In the genomic region with DNA sequence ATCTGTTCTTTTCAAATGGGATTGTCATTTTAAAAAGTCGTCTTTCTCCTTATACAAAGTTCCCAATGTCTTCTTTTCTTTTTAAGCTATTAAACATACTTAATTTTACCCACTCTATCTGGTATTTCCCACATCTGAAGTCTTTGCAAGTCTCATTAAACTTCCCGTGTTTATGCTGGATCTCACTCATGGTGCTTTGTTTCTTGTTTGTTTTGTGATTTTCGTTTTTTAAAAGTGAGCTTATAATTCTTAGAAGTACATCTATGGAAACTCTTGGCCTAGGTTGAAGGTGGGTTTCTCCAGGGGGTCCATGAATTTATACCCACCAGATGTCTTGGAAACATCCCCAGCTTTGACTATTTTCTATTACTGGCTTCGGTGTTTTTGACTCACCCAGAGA, we compare ENCODE assay signal across 28 cellular contexts.
"Had no signal": no experiment of that assay in that cellular context is flagged by ENCODE, and none has a peak within 500 bp of the region (broad histone marks: within the 10 kb centered on the region; RNA-seq: fewer than 3 reads in every experiment).

No MANE protein-coding gene starts in this region.

- H3K36me3 Mint-ChIP-seq: type B pancreatic cell had no signal

- H3K36me3 ChIP-seq: suprapubic skin, thoracic aorta, thyroid gland, transverse colon, upper lobe of left lung, upper lobe of right lung, uterus, vagina had no signal

- H3K4me3 Mint-ChIP-seq: stimulated activated effector memory CD8-positive, alpha-beta T cell treated with anti-CD3 and anti-CD28 coated beads, Interleukin-12 subunit alpha, Interleukin-12 subunit beta, amount 100 ng/mL, for 72 hours; stimulated activated memory B cell treated with anti-CD40 and anti-IgM and Interleukin-4, amounts not matched to agents 10 μg/mL and 1 μg/mL and 100 μg/mL, for 72 hours; stimulated activated naive B cell treated with anti-CD40 and anti-IgM and Interleukin-4, amounts not matched to agents 10 μg/mL and 1 μg/mL and 100 μg/mL, for 72 hours; stimulated activated naive CD8-positive, alpha-beta T cell treated with anti-CD3 and anti-CD28 coated beads, Interleukin-15, amount 100 ng/mL, for 72 hours; stimulated activated naive CD8-positive, alpha-beta T cell treated with anti-CD3 and anti-CD28 coated beads, Interleukin-15, Interleukin-2, amounts not matched to agents 100 ng/mL and 50 ng/mL, for 24 hours; type B pancreatic cell had no signal

- H3K27ac Mint-ChIP-seq: stimulated activated effector memory CD8-positive, alpha-beta T cell treated with anti-CD3 and anti-CD28 coated beads, Interleukin-12 subunit alpha, Interleukin-12 subunit beta, amount 100 ng/mL, for 72 hours; stimulated activated memory B cell treated with anti-CD40 and anti-IgM and Interleukin-4, amounts not matched to agents 10 μg/mL and 1 μg/mL and 100 μg/mL, for 72 hours; stimulated activated naive B cell treated with anti-CD40 and anti-IgM and Interleukin-4, amounts not matched to agents 10 μg/mL and 1 μg/mL and 100 μg/mL, for 72 hours; stimulated activated naive CD8-positive, alpha-beta T cell treated with anti-CD3 and anti-CD28 coated beads, Interleukin-15, amount 100 ng/mL, for 72 hours; stimulated activated naive CD8-positive, alpha-beta T cell treated with anti-CD3 and anti-CD28 coated beads, Interleukin-15, Interleukin-2, amounts not matched to agents 100 ng/mL and 50 ng/mL, for 24 hours; type B pancreatic cell had no signal

- H3K27me3 ChIP-seq: stomach, suprapubic skin, testis, thyroid gland, tibial artery, tibial nerve, transverse colon, upper lobe of left lung, upper lobe of right lung, uterus, vagina had no signal

- H3K4me1 ChIP-seq: stomach, testis, tibial nerve, transverse colon, upper lobe of right lung, uterus, vagina had no signal

- ATAC-seq: stimulated activated effector memory CD8-positive, alpha-beta T cell treated with anti-CD3 and anti-CD28 coated beads, Interleukin-12 subunit alpha, Interleukin-12 subunit beta, amount 100 ng/mL, for 72 hours; stimulated activated memory B cell treated with anti-CD40 and anti-IgM and Interleukin-4, amounts not matched to agents 10 μg/mL and 1 μg/mL and 100 μg/mL, for 72 hours; stimulated activated naive B cell treated with anti-CD40 and anti-IgM and Interleukin-4, amounts not matched to agents 10 μg/mL and 1 μg/mL and 100 μg/mL, for 72 hours; stimulated activated naive CD8-positive, alpha-beta T cell treated with anti-CD3 and anti-CD28 coated beads, Interleukin-15, amount 100 ng/mL, for 72 hours; stimulated activated naive CD8-positive, alpha-beta T cell treated with anti-CD3 and anti-CD28 coated beads, Interleukin-15, Interleukin-2, amounts not matched to agents 100 U/mL and 50 U/mL, for 24 hours; upper lobe of right lung had no signal

- H3K4me3 ChIP-seq: stomach, suprapubic skin, testis, thoracic aorta, thyroid gland, tibial artery, tibial nerve, transverse colon, upper lobe of left lung, upper lobe of right lung, uterus, vagina had no signal

- H3K9me3 ChIP-seq: suprapubic skin, testis, thyroid gland, tibial artery, transverse colon, upper lobe of left lung, upper lobe of right lung, uterus, vagina had no signal

- H3K27me3 Mint-ChIP-seq: stimulated activated memory B cell treated with anti-CD40 and anti-IgM and Interleukin-4, amounts not matched to agents 10 μg/mL and 1 μg/mL and 100 μg/mL, for 72 hours; stimulated activated naive B cell treated with anti-CD40 and anti-IgM and Interleukin-4, amounts not matched to agents 10 μg/mL and 1 μg/mL and 100 μg/mL, for 72 hours; stimulated activated naive CD8-positive, alpha-beta T cell treated with anti-CD3 and anti-CD28 coated beads, Interleukin-15, amount 100 ng/mL, for 72 hours; stimulated activated naive CD8-positive, alpha-beta T cell treated with anti-CD3 and anti-CD28 coated beads, Interleukin-15, Interleukin-2, amounts not matched to agents 100 ng/mL and 50 ng/mL, for 24 hours had no signal

- H3K27ac ChIP-seq: stomach, suprapubic skin, thyroid gland, transverse colon, upper lobe of left lung, upper lobe of right lung, uterus, vagina had no signal

- DNase-seq: stimulated activated CD4-positive, alpha-beta T cell treated with anti-CD3 and anti-CD28 coated beads, Interleukin-2, amount 100 ng/mL, for 48 hours; stimulated activated CD4-positive, alpha-beta T cell treated with anti-CD3 and anti-CD28 coated beads, Interleukin-4, amount 100 ng/mL, for 1 hour; stimulated activated CD4-positive, alpha-beta T cell treated with anti-CD3 and anti-CD28 coated beads, Interleukin-4, amount 100 ng/mL, for 24 hours; stimulated activated CD4-positive, alpha-beta T cell treated with anti-CD3 and anti-CD28 coated beads, Interleukin-4, amount 100 ng/mL, for 4 hours; stimulated activated CD8-positive, alpha-beta memory T cell treated with anti-CD3 and anti-CD28 coated beads, Interleukin-4, amount 100 ng/mL, for 48 hours; stimulated activated naive B cell treated with anti-CD40 and anti-IgM and Interleukin-4, amounts not matched to agents 10 μg/mL and 1 μg/mL and 100 μg/mL, for 72 hours; stimulated activated naive CD4-positive, alpha-beta T cell; stimulated activated naive CD4-positive, alpha-beta T cell treated with Interleukin-2 at 50 U/mL for 16 hours; stimulated activated naive CD8-positive, alpha-beta T cell treated with anti-CD3 and anti-CD28 coated beads, Interleukin-15, amount 100 ng/mL, for 72 hours; stimulated activated naive CD8-positive, alpha-beta T cell treated with anti-CD3 and anti-CD28 coated beads, Interleukin-15, Interleukin-2, amounts not matched to agents 100 U/mL and 50 U/mL, for 24 hours; stomach; substantia nigra; testis; thyroid gland; tibial artery; transverse colon; trophoblast cell; upper lobe of left lung; upper lobe of right lung; uterus had no signal
